ENCODE assay signal across 19 cellular contexts in genomic region chr2:84844141-84844540, GRCh38. TPM values are rescaled to one million over a fixed set of nuclear protein-coding genes. Genes with fewer than 3 reads are reported as not detected.
DNase-seq lines count a peak whose midpoint lies in the region; ATAC-seq and TF ChIP-seq lines count a peak whose summit lies in the region.
"Had no signal": no experiment of that assay in that cellular context is flagged by ENCODE, and none has a peak within 500 bp of the region (broad histone marks: within the 10 kb centered on the region; RNA-seq: fewer than 3 reads in every experiment).

No MANE protein-coding gene starts in this region.

- ATAC-seq in T-helper 17 cell (no peak), HG03159 (IDR thresholded peaks at IDR 0.05; ENCODE audit: unreplicated experiment) (no peak)
- no peak for ATAC-seq in activated naive CD8-positive, alpha-beta T cell treated with anti-CD3 and anti-CD28 coated beads, Interleukin-2, amount 50 U/mL, for 24 hours
- ATAC-seq: gastroesophageal sphincter, left colon had no signal

- no peak overlapping the region for H3K4me3 ChIP-seq in spleen
- no peak overlapping the region for H3K4me3 ChIP-seq in WERI-Rb-1 (ENCODE audit: low read depth, low read length)
- H3K4me3 ChIP-seq: esophagus muscularis mucosa, gastroesophageal sphincter, GM23248, MG63, smooth muscle cell had no signal

- WGBS in spleen, 5 donors, result 89 to 94% (median 93%) methylated on average over 8 of the region's 8 CpGs

- H3K4me3 Mint-ChIP-seq in activated naive CD4-positive, alpha-beta T cell treated with anti-CD3 and anti-CD28 coated beads for 36 hours, result peak overlapping the region; percentile 78
- H3K4me3 Mint-ChIP-seq in T-helper 17 cell, result peak overlapping the region; percentile 8
- peak overlapping the region; percentile 67 for H3K4me3 Mint-ChIP-seq in activated naive CD8-positive, alpha-beta T cell treated with anti-CD3 and anti-CD28 coated beads, Interleukin-2, amount 50 U/mL, for 24 hours

- peak; percentile 72 for DNase-seq in activated naive CD4-positive, alpha-beta T cell treated with anti-CD3 and anti-CD28 coated beads for 36 hours
- no peak for DNase-seq in activated naive CD4-positive, alpha-beta T cell treated with anti-CD3 and anti-CD28 coated beads, Interleukin-2, amount 50 U/mL, for 16 hours
- DNase-seq in T-helper 17 cell (no peak), spleen (no peak), WERI-Rb-1 (no peak)
- no peak for DNase-seq in activated naive CD8-positive, alpha-beta T cell treated with anti-CD3 and anti-CD28 coated beads, Interleukin-2, amount 50 U/mL, for 24 hours
- DNase-seq: cerebellar nuclear complex; effector CD4-positive, alpha-beta T cell; GM23248; left colon; MG63; midbrain; NCI-H1436 treated with DMSO at 0.1 percent for 48 hours; NCI-H2171 treated with DMSO at 0.1 percent for 48 hours; SHP77 treated with DMSO at 0.1 percent for 48 hours had no signal

- peak overlapping the region; percentile 99 for H3K27ac Mint-ChIP-seq in activated naive CD4-positive, alpha-beta T cell treated with anti-CD3 and anti-CD28 coated beads for 36 hours
- peak overlapping the region; percentile 100 for H3K27ac Mint-ChIP-seq in T-helper 17 cell
- peak overlapping the region; percentile 91 for H3K27ac Mint-ChIP-seq in activated naive CD8-positive, alpha-beta T cell treated with anti-CD3 and anti-CD28 coated beads, Interleukin-2, amount 50 U/mL, for 24 hours

- H3K27ac ChIP-seq in spleen (peak overlapping the region in 7 of 8 donors; percentile 52 to 92 (median 85)), WERI-Rb-1 (no peak overlapping the region)
- H3K27ac ChIP-seq: esophagus muscularis mucosa, gastroesophageal sphincter, GM23248 had no signal

- intact Hi-C loops in activated naive CD4-positive, alpha-beta T cell treated with anti-CD3 and anti-CD28 coated beads for 36 hours (cut with micrococcal nuclease), result loop anchor here (2.0 kb wide), 1 partner anchor 81 kb away; no protein-coding TSS in a partner anchor
- intact Hi-C loops in spleen (cut with DNase I; ENCODE audit: low total_unique reads), result no loop called here

- H3K4me1 Mint-ChIP-seq in activated naive CD4-positive, alpha-beta T cell treated with anti-CD3 and anti-CD28 coated beads for 36 hours (ENCODE audit: low read depth), result peaks cover 94% of the 10 kb centered on the region
- peaks cover 75% of the 10 kb centered on the region for H3K4me1 Mint-ChIP-seq in T-helper 17 cell
- H3K4me1 Mint-ChIP-seq in activated naive CD8-positive, alpha-beta T cell treated with anti-CD3 and anti-CD28 coated beads, Interleukin-2, amount 50 U/mL, for 24 hours, result peaks cover 92% of the 10 kb centered on the region

- TF ChIP-seq CTCF in spleen (IDR thresholded peaks at IDR 0.05 in 8 of 11, conservative IDR thresholded peaks at IDR 0.05 in 3 of 11) (no peak), WERI-Rb-1 (IDR thresholded peaks at IDR 0.05; ENCODE audit: low read depth, low read length) (no peak)

- H3K36me3 Mint-ChIP-seq in activated naive CD4-positive, alpha-beta T cell treated with anti-CD3 and anti-CD28 coated beads for 36 hours (ENCODE audit: low read depth), result peaks cover 14% of the 10 kb centered on the region
- peaks cover 12% of the 10 kb centered on the region for H3K36me3 Mint-ChIP-seq in T-helper 17 cell (ENCODE audit: low read depth)
- H3K36me3 Mint-ChIP-seq in activated naive CD8-positive, alpha-beta T cell treated with anti-CD3 and anti-CD28 coated beads, Interleukin-2, amount 50 U/mL, for 24 hours (ENCODE audit: low read depth), result peaks cover 19% of the 10 kb centered on the region

- H3K4me1 ChIP-seq in spleen, result peaks cover 9 to 79% (median 26%) of the 10 kb centered on the region in 6 donors
- H3K4me1 ChIP-seq: gastroesophageal sphincter had no signal

- no peaks in the 10 kb centered on the region for H3K27me3 ChIP-seq in spleen (replicated peaks in 1 of 7)
- H3K27me3 ChIP-seq in WERI-Rb-1 (ENCODE audit: insufficient read depth, low read depth, severe bottlenecking), result no peaks in the 10 kb centered on the region
- H3K27me3 ChIP-seq: esophagus muscularis mucosa, gastroesophageal sphincter, MG63 had no signal

- CTCF ChIA-PET in activated naive CD4-positive, alpha-beta T cell treated with anti-CD3 and anti-CD28 coated beads for 36 hours (lab: Charles Lee), result no interaction called here

- H3K9me3 ChIP-seq in T-helper 17 cell (ENCODE audit: control insufficient read depth, low read length, poor library complexity, severe bottlenecking) (no peaks in the 10 kb centered on the region), spleen (no peaks in the 10 kb centered on the region), WERI-Rb-1 (ENCODE audit: severe bottlenecking) (no peaks in the 10 kb centered on the region)
- H3K9me3 ChIP-seq: esophagus muscularis mucosa, gastroesophageal sphincter, MG63 had no signal

- H3K27me3 Mint-ChIP-seq in activated naive CD4-positive, alpha-beta T cell treated with anti-CD3 and anti-CD28 coated beads for 36 hours (ENCODE audit: low read depth), result no peaks in the 10 kb centered on the region
- no peaks in the 10 kb centered on the region for H3K27me3 Mint-ChIP-seq in T-helper 17 cell
- no peaks in the 10 kb centered on the region for H3K27me3 Mint-ChIP-seq in activated naive CD8-positive, alpha-beta T cell treated with anti-CD3 and anti-CD28 coated beads, Interleukin-2, amount 50 U/mL, for 24 hours

- no peak for TF ChIP-seq POLR2A in spleen (IDR thresholded peaks at IDR 0.05)

- H3K36me3 ChIP-seq in spleen (no peaks in the 10 kb centered on the region), WERI-Rb-1 (no peaks in the 10 kb centered on the region)
- H3K36me3 ChIP-seq: esophagus muscularis mucosa, gastroesophageal sphincter, MG63 had no signal

- H3K9me3 Mint-ChIP-seq in activated naive CD4-positive, alpha-beta T cell treated with anti-CD3 and anti-CD28 coated beads for 36 hours, result no peaks in the 10 kb centered on the region
- H3K9me3 Mint-ChIP-seq in activated naive CD8-positive, alpha-beta T cell treated with anti-CD3 and anti-CD28 coated beads, Interleukin-2, amount 50 U/mL, for 24 hours, result no peaks in the 10 kb centered on the region

RNA-seq across cellular contexts. Expression of gene TRABD2A, which starts 36.7 kb away (rescaled TPM):
- total RNA-seq in activated naive CD4-positive, alpha-beta T cell treated with anti-CD3 and anti-CD28 coated beads for 36 hours, result 10 to 100 TPM; 40.4 to 41.7 TPM
- 10 to 100 TPM; 60.5 to 93.7 TPM for total RNA-seq in T-helper 17 cell
- total RNA-seq in spleen, result 10 to 100 TPM in 2 of 7 donors, 1 to 10 TPM in 5; 5.4 to 12.5 (median 9.2) TPM
- polyA plus RNA-seq in spleen, result 1 to 10 TPM; 4.5 to 8.6 (median 5.0) TPM
- total RNA-seq: smooth muscle cell had no signal

Comparison
In these comparisons a context has a peak if more than half of its experiments do, and no peak if none do; other contexts are left out.
1. H3K4me3 Mint-ChIP-seq: peak in every context shown above with its lines; median percentile 78 in activated naive CD4-positive, alpha-beta T cell treated with anti-CD3 and anti-CD28 coated beads for 36 hours; 67 in activated naive CD8-positive, alpha-beta T cell treated with anti-CD3 and anti-CD28 coated beads, Interleukin-2, amount 50 U/mL, for 24 hours; 8 in T-helper 17 cell.